ENCODE assay signal across 16 cellular contexts in the genomic region with DNA sequence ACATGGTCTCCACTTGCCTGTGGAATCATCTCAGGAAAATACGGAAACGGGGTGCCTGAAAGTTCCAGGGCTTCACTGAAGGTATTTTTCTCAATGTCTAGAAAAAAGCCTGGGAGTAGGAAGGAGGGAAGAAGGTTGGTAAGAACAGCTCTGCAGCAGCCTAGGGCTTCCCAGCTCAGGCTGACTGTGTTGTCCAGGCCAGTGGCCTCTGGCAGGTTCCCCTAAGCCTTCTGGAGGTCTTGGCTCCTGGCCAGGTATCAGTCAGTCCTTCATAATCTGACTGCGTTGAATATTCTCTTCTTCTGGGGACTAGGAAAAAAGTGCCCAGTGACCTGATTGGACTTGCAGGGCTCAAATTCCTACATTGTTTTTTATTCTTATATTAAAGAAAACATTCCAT. TPM values are rescaled to one million over a fixed set of nuclear protein-coding genes. Genes with fewer than 3 reads are reported as not detected.
DNase-seq lines count a peak whose midpoint lies in the region; ATAC-seq and TF ChIP-seq lines count a peak whose summit lies in the region.
"Had no signal": no experiment of that assay in that cellular context is flagged by ENCODE, and none has a peak within 500 bp of the region (broad histone marks: within the 10 kb centered on the region; RNA-seq: fewer than 3 reads in every experiment).

No MANE protein-coding gene starts in this region.

- in situ Hi-C loops in G401 (cut with HindIII; ENCODE audit: low sequenced_read_pairs) = no loop called here

- TF ChIP-seq EP300 in upper lobe of left lung (IDR thresholded peaks at IDR 0.05) = no peak

- WGBS in upper lobe of left lung, 2 donors = 80 to 81% methylated on average over 3 of the region's 3 CpGs

- no peak for TF ChIP-seq POLR2A in upper lobe of left lung (IDR thresholded peaks at IDR 0.05)

- no peaks in the 10 kb centered on the region for H3K9me3 ChIP-seq in upper lobe of left lung
- no peaks in the 10 kb centered on the region for H3K9me3 ChIP-seq in Karpas-422 (ENCODE audit: low read length)

- no peaks in the 10 kb centered on the region for H4K20me1 ChIP-seq in Karpas-422 (ENCODE audit: insufficient read depth, low read depth, low read length)

- H3K27ac ChIP-seq in upper lobe of left lung (no peak overlapping the region), Karpas-422 (ENCODE audit: low read length) (no peak overlapping the region)
- H3K27ac ChIP-seq: VCaP had no signal

- H3K4me2 ChIP-seq in Karpas-422 (ENCODE audit: low read depth, low read length, poor library complexity, severe bottlenecking) = no peak overlapping the region

- H2AFZ ChIP-seq in Karpas-422 (ENCODE audit: low read length) = no peak overlapping the region

- no peak overlapping the region for H3K9ac ChIP-seq in Karpas-422 (ENCODE audit: low read length)

- H3K79me2 ChIP-seq in Karpas-422 (ENCODE audit: low read length) = no peaks in the 10 kb centered on the region

- TF ChIP-seq CTCF in retinal pigment epithelial cell (conservative IDR thresholded peaks at IDR 0.05; ENCODE audit: low read depth, low read length) (no peak), upper lobe of left lung (IDR thresholded peaks at IDR 0.05) (no peak)

- H3K4me1 ChIP-seq in upper lobe of left lung (no peaks in the 10 kb centered on the region), Karpas-422 (ENCODE audit: low read length) (no peaks in the 10 kb centered on the region)

- no peaks in the 10 kb centered on the region for H3K9me2 ChIP-seq in Karpas-422 (replicated peaks; ENCODE audit: insufficient read depth, low read length)

- ATAC-seq in upper lobe of left lung (ENCODE audit: low FRiP score in 2 of 2) = no peak
- ATAC-seq: activated CD8-positive, alpha-beta memory T cell treated with anti-CD3 and anti-CD28 coated beads, Interleukin-2, amount 10 ng/mL, durations not matched to agents 7 days and 5 days; Panc1 had no signal

- peak; percentile 21 for DNase-seq in NCI-H1694 treated with DMSO at 0.1 percent for 48 hours (lab: John Stamatoyannopoulos, UW)
- no peak for DNase-seq in NCI-H1694 (lab: John Stamatoyannopoulos, UW)
- DNase-seq in G401 (ENCODE audit: low spot score) = peak; percentile 83
- peak; percentile 76 for DNase-seq in cerebellar cortex (ENCODE audit: low spot score)
- DNase-seq in retinal pigment epithelial cell (ENCODE audit: low read depth) = peak; percentile 13
- DNase-seq in upper lobe of left lung = no peak
- no peak for DNase-seq in SW480 (ENCODE audit: low spot score)
- no peak for DNase-seq in Karpas-422
- DNase-seq: activated CD4-positive, alpha-beta T cell treated with anti-CD3 and anti-CD28 coated beads, Interleukin-2, amount 10 ng/mL, durations not matched to agents 24 days and 14 days; activated CD8-positive, alpha-beta memory T cell treated with anti-CD3 and anti-CD28 coated beads, Interleukin-2, amount 10 ng/mL, durations not matched to agents 7 days and 5 days; effector CD8-positive, alpha-beta T cell; erythroblast; naive B cell; NCI-H1436 treated with DMSO at 0.1 percent for 48 hours had no signal

- H3K4me3 ChIP-seq in retinal pigment epithelial cell (ENCODE audit: low read length) (no peak overlapping the region), upper lobe of left lung (no peak overlapping the region), Karpas-422 (ENCODE audit: low read length) (no peak overlapping the region)

- no peaks in the 10 kb centered on the region for H3K36me3 ChIP-seq in upper lobe of left lung
- H3K36me3 ChIP-seq in Karpas-422 (ENCODE audit: insufficient read depth, low read length) = no peaks in the 10 kb centered on the region

- H3K27me3 ChIP-seq in upper lobe of left lung (no peaks in the 10 kb centered on the region), Karpas-422 (ENCODE audit: low read length) (no peaks in the 10 kb centered on the region)

RNA-seq across cellular contexts. Expression of a gene that starts 38.6 kb away (rescaled TPM):
- 135 and 144 TPM in 2 replicates for total RNA-seq in G401 (2014; rRNA removed; shearing (Covaris generic))
- 100 to 1,000 TPM in 4 of 6 donors, 10 to 100 TPM in 2; 25.1 to 178 (median 132) TPM for total RNA-seq in upper lobe of left lung
- total RNA-seq in Karpas-422 (2014; rRNA removed; shearing (Covaris generic); ENCODE audit: low replicate concordance) = 93.2 and 197 TPM in 2 replicates

Comparison
In these comparisons a context has a peak if more than half of its experiments do, and no peak if none do; other contexts are left out.
1. DNase-seq: peak in NCI-H1694 treated with DMSO at 0.1 percent for 48 hours (single experiment), G401 (single experiment), cerebellar cortex (single experiment) and retinal pigment epithelial cell (single experiment); none in NCI-H1694 (single experiment), upper lobe of left lung (0 of 2), SW480 (single experiment) and Karpas-422 (single experiment).